ENCODE assay signal across 8 cellular contexts in the genomic region with DNA sequence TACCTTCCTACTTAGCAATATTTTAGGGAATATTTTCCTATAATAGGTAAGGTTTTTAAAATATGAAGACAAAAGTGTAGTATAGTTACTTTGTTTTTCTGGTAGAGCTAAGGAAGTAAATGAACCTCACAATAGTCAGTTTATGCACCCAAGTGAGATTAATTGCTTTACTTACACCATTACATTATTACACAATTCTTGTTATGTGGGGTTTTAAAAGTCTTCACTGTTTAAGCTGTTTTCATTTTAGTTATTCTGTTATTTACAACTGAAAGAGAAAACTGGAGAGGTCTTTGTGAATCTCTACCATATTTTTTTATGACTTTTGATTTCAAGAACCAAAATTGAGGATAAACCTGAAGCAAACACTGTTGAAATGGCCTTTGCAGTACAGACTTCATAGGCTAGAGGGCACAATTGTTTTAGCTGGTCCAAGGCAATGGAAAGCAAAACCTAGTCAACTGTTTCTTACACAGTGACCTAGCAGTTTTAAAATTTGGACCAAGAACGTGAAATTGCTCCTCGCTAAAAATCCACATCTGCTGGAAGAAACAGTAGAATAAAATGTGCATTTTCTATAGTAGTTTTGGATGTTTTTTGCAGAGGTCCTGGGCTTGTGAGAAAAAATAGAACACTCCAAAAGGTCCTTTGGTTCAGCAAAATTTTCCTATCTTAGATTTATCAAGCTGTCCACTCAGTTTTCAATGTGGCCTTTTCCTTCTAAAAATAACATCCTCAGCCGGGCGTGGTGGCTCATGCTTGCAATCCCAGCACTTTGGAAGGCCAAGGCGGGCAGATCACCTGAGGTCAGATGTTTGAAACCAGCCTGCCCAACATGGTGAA.
DNase-seq lines count a peak whose midpoint lies in the region; ATAC-seq and TF ChIP-seq lines count a peak whose summit lies in the region.

No MANE protein-coding gene starts in this region.

- H3K36me3 ChIP-seq in SK-N-MC (ENCODE audit: insufficient read depth, low read length): no peaks in the 10 kb centered on the region

- in situ Hi-C loops in G401 (cut with HindIII; ENCODE audit: low sequenced_read_pairs): no loop called here

- peak; percentile 98 for ATAC-seq in GM21825 (IDR thresholded peaks at IDR 0.05; ENCODE audit: unreplicated experiment)

- no peaks in the 10 kb centered on the region for H3K9me3 ChIP-seq in SK-N-MC (ENCODE audit: low read depth, low read length)

- peak overlapping the region; percentile 23 for H3K9ac ChIP-seq in SK-N-MC (ENCODE audit: insufficient read length)

- DNase-seq in G401 (ENCODE audit: low spot score) (peak; percentile 72), HuH-7.5 (ENCODE audit: low spot score) (peak; percentile 45), SK-N-MC (ENCODE audit: low read depth, low spot score) (peak; percentile 35), epithelial cell of proximal tubule (ENCODE audit: low read depth) (peak; percentile 26), mucosa of gallbladder (ENCODE audit: low spot score) (peak; percentile 50)
- no peak for DNase-seq in activated effector memory CD4-positive, alpha-beta T cell treated with anti-CD3 and anti-CD28 coated beads, Interleukin-2, amount 50 U/mL, for 16 hours

- no peak overlapping the region for H3K27ac ChIP-seq in 22Rv1
- no peak overlapping the region for H3K27ac ChIP-seq in SK-N-MC

- no peak overlapping the region for H3K4me3 ChIP-seq in SK-N-MC
- H3K4me3 ChIP-seq in epithelial cell of proximal tubule (ENCODE audit: low read depth, low read length): no peak overlapping the region

- TF ChIP-seq CTCF in 22Rv1 (IDR thresholded peaks at IDR 0.05) (peak; percentile 88), epithelial cell of proximal tubule (conservative IDR thresholded peaks at IDR 0.05; ENCODE audit: low read depth, low read length) (peak; percentile 90)
